ENCODE assay signal across 16 cellular contexts in genomic region chr3:151421956-151422355, GRCh38. TPM values are rescaled to one million over a fixed set of nuclear protein-coding genes. Genes with fewer than 3 reads are reported as not detected.
DNase-seq lines count a peak whose midpoint lies in the region; ATAC-seq, FAIRE-seq and TF ChIP-seq lines count a peak whose summit lies in the region.
"Had no signal": no experiment of that assay in that cellular context is flagged by ENCODE, and none has a peak within 500 bp of the region (broad histone marks: within the 10 kb centered on the region; RNA-seq: fewer than 3 reads in every experiment).

No MANE protein-coding gene starts in this region.

- H4K91ac ChIP-seq in mesenchymal stem cell (ENCODE audit: low read length) = no peak overlapping the region

- no peak for TF ChIP-seq EP300 in K562 (IDR thresholded peaks at IDR 0.05; ENCODE audit: low read length)

- TF ChIP-seq CTCF in C4-2B (conservative IDR thresholded peaks at IDR 0.05) = peak; percentile 19
- peak in 2 of 3 experiments; percentile 18 to 22; a peak in 1 of 6 replicates for TF ChIP-seq CTCF in K562 (IDR thresholded peaks at IDR 0.05 in 2 of 3, conservative IDR thresholded peaks at IDR 0.05 in 1 of 3; ENCODE audit: insufficient read depth in 2 of 3, low read depth in 1 of 3, low read length in 3 of 3)

- peak; percentile 69 for DNase-seq in Karpas-422
- peak in 1 of 4 experiments; percentile 11 for DNase-seq in K562 (ENCODE audit: extremely low read depth in 1 of 4, low spot score in 3 of 4)
- no peak for DNase-seq in mesenchymal stem cell
- no peak for DNase-seq in EL
- DNase-seq: activated T-cell treated with anti-CD3 and anti-CD28 coated beads, Interleukin-2, amount 50 U/mL, for 1 hour; amygdala; HCEC 1CT; left cardiac atrium; NCI-H187 treated with DMSO at 0.1 percent for 48 hours; spleen had no signal

- H3K18ac ChIP-seq in mesenchymal stem cell (ENCODE audit: low read depth in 1 of 2, low read length in 2 of 2) = no peak overlapping the region

- H4K20me1 ChIP-seq in Karpas-422 (ENCODE audit: insufficient read depth, low read depth, low read length) (no peaks in the 10 kb centered on the region), K562 (replicated peaks; ENCODE audit: control insufficient read depth, insufficient read depth, low read length) (no peaks in the 10 kb centered on the region)

- no peaks in the 10 kb centered on the region for H3K9me2 ChIP-seq in Karpas-422 (replicated peaks; ENCODE audit: insufficient read depth, low read length)

- H3K79me2 ChIP-seq in Karpas-422 (ENCODE audit: low read length) (no peaks in the 10 kb centered on the region), K562 (ENCODE audit: control insufficient read depth, insufficient read depth, low read length) (no peaks in the 10 kb centered on the region)

- no peak overlapping the region for H2BK15ac ChIP-seq in mesenchymal stem cell (ENCODE audit: low read depth, poor library complexity, severe bottlenecking)

- peaks cover 49% of the 10 kb centered on the region for H3K4me1 ChIP-seq in Karpas-422 (ENCODE audit: low read length)
- H3K4me1 ChIP-seq in K562 (replicated peaks in 1 of 2; ENCODE audit: control insufficient read depth in 2 of 2, insufficient read depth in 2 of 2, low read length in 2 of 2) = no peaks in the 10 kb centered on the region; a peak in 1 of 5 replicates
- H3K4me1 ChIP-seq in mesenchymal stem cell (ENCODE audit: control insufficient read depth, insufficient read depth, low read depth, low read length) = peaks cover 4% of the 10 kb centered on the region
- H3K4me1 ChIP-seq: gastroesophageal sphincter had no signal

- H2AFZ ChIP-seq in Karpas-422 (ENCODE audit: low read length) (peak overlapping the region; percentile 47; the same call in 1 of the 2 replicates), K562 (ENCODE audit: low read depth, low read length) (peak overlapping the region; percentile 88), mesenchymal stem cell (ENCODE audit: low read depth, low read length) (no peak overlapping the region)

- H3K4ac ChIP-seq in mesenchymal stem cell (ENCODE audit: low read depth in 1 of 2, low read length in 2 of 2) = no peak overlapping the region

- H3K36me3 ChIP-seq in Karpas-422 (ENCODE audit: insufficient read depth, low read length) (no peaks in the 10 kb centered on the region), K562 (ENCODE audit: control insufficient read depth, insufficient read depth, low read length) (no peaks in the 10 kb centered on the region), mesenchymal stem cell (ENCODE audit: control insufficient read depth in 1 of 2, insufficient read depth in 2 of 2, low read depth in 1 of 2, low read length in 2 of 2) (no peaks in the 10 kb centered on the region)
- H3K36me3 ChIP-seq: gastroesophageal sphincter, spleen had no signal

- H3K9me3 ChIP-seq in Karpas-422 (ENCODE audit: low read length) = no peaks in the 10 kb centered on the region
- H3K9me3 ChIP-seq in K562 (replicated peaks; ENCODE audit: control insufficient read depth, insufficient read depth, low read depth, low read length) = no peaks in the 10 kb centered on the region
- H3K9me3 ChIP-seq in mesenchymal stem cell (ENCODE audit: control insufficient read depth, low read length) = no peaks in the 10 kb centered on the region
- H3K9me3 ChIP-seq: gastroesophageal sphincter, spleen had no signal

- TF ChIP-seq RAD21 in K562 (CRISPR knock-in tag; conservative IDR thresholded peaks at IDR 0.05 in 1 of 2, IDR thresholded peaks at IDR 0.05 in 1 of 2) = peak in 1 of 2 experiments; percentile 2; a peak in 1 of 4 replicates

- in situ Hi-C loops in K562 (cut with MboI) = no loop called here

- CTCF ChIA-PET in K562 (lab: Yijun Ruan, JAX; ENCODE audit: low intra/inter-chr PET ratio) = no interaction called here

- intact Hi-C loops in K562 (cut with micrococcal nuclease) = no loop called here

- H3K4me2 ChIP-seq in Karpas-422 (ENCODE audit: low read depth, low read length, poor library complexity, severe bottlenecking) (no peak overlapping the region), K562 (ENCODE audit: insufficient read depth, low read length) (peak overlapping the region; percentile 6; the same call in 1 of the 2 replicates), mesenchymal stem cell (ENCODE audit: low read length, poor library complexity, severe bottlenecking) (no peak overlapping the region)

- POLR2A ChIA-PET in K562 (lab: Yijun Ruan, JAX) = interaction anchor here (0.9 to 1.1 kb wide), 2 partner anchors 13 to 25 kb away, joined by 3 to 4 read pairs; no protein-coding TSS in a partner anchor

- no TSS peak for BruUV-seq in K562 (replicated peaks; lab: Mats Ljungman, UMichigan)

- H2BK5ac ChIP-seq in mesenchymal stem cell (ENCODE audit: low read depth, low read length, poor library complexity, severe bottlenecking) = no peak overlapping the region

- no peak overlapping the region for H4K8ac ChIP-seq in mesenchymal stem cell (ENCODE audit: low read length)

- no peaks in the 10 kb centered on the region for H3K27me3 ChIP-seq in Karpas-422 (ENCODE audit: low read length)
- H3K27me3 ChIP-seq in K562 (ENCODE audit: control insufficient read depth in 2 of 2, insufficient read depth in 2 of 2, low read length in 2 of 2) = no peaks in the 10 kb centered on the region; a peak in 1 of 5 replicates
- no peaks in the 10 kb centered on the region for H3K27me3 ChIP-seq in mesenchymal stem cell (ENCODE audit: control insufficient read depth in 1 of 2, insufficient read depth in 1 of 2, low read length in 2 of 2)
- H3K27me3 ChIP-seq: gastroesophageal sphincter, spleen had no signal

- H3K14ac ChIP-seq in mesenchymal stem cell (ENCODE audit: low read length in 2 of 2) = no peak overlapping the region

- no peak overlapping the region for H2AK5ac ChIP-seq in mesenchymal stem cell (ENCODE audit: low read length, severe bottlenecking)

- H2BK120ac ChIP-seq in mesenchymal stem cell (ENCODE audit: low read depth, low read length) = no peak overlapping the region

- TF ChIP-seq POLR2A in K562 (conservative IDR thresholded peaks at IDR 0.05) = no peak

- ATAC-seq in GM21529 (IDR thresholded peaks at IDR 0.05; ENCODE audit: unreplicated experiment) = peak; percentile 52
- ATAC-seq in K562 = peak; percentile 79
- no peak for ATAC-seq in HG03442 (IDR thresholded peaks at IDR 0.05; ENCODE audit: unreplicated experiment)
- no peak for ATAC-seq in HG03045 (IDR thresholded peaks at IDR 0.05; ENCODE audit: unreplicated experiment)
- ATAC-seq: gastroesophageal sphincter, left cardiac atrium had no signal

- H3K27ac ChIP-seq in C4-2B = no peak overlapping the region
- peak overlapping the region; percentile 3; the same call in 1 of the 2 replicates for H3K27ac ChIP-seq in Karpas-422 (ENCODE audit: low read length)
- H3K27ac ChIP-seq in K562 (ENCODE audit: extremely low read depth, low read depth, low read length) = no peak overlapping the region
- H3K27ac ChIP-seq in mesenchymal stem cell (ENCODE audit: low read length, poor library complexity, severe bottlenecking) = no peak overlapping the region
- H3K27ac ChIP-seq: gastroesophageal sphincter, spleen had no signal

- no peaks in the 10 kb centered on the region for H3K79me1 ChIP-seq in mesenchymal stem cell (replicated peaks; ENCODE audit: low read length, poor library complexity, severe bottlenecking)

- H3K4me3 ChIP-seq in Karpas-422 (ENCODE audit: low read length) (no peak overlapping the region), K562 (no peak overlapping the region), mesenchymal stem cell (ENCODE audit: insufficient read depth in 1 of 2, low read depth in 1 of 2, low read length in 2 of 2) (no peak overlapping the region)
- H3K4me3 ChIP-seq: gastroesophageal sphincter, spleen had no signal

- no peak overlapping the region for H2BK12ac ChIP-seq in mesenchymal stem cell (ENCODE audit: low read length in 2 of 2)

- H3K9ac ChIP-seq in Karpas-422 (ENCODE audit: low read length) = no peak overlapping the region
- H3K9ac ChIP-seq in K562 (ENCODE audit: insufficient read depth in 1 of 2, low read depth in 2 of 2, low read length in 2 of 2) = no peak overlapping the region
- no peak overlapping the region for H3K9ac ChIP-seq in mesenchymal stem cell (ENCODE audit: low read length)

- no peak overlapping the region for H3K23ac ChIP-seq in mesenchymal stem cell (ENCODE audit: low read length in 2 of 2)

- no peaks in the 10 kb centered on the region for H3K9me1 ChIP-seq in K562 (ENCODE audit: control insufficient read depth, insufficient read depth, low read length)

- no peak for FAIRE-seq in K562 (lab: Jason Lieb, UNC)

- WGBS in K562 (ENCODE audit: insufficient coverage, low coverage, missing lambda C conversion rate) = 14% methylated on average over 4 of the region's 4 CpGs
- 86% methylated on average over 4 of the region's 4 CpGs for WGBS in mesenchymal stem cell

RNA-seq across cellular contexts. Expression of gene P2RY12, which starts 37.4 kb away (rescaled TPM):
- total RNA-seq in Karpas-422 (2014; rRNA removed; shearing (Covaris generic); ENCODE audit: low replicate concordance) = not detected in 2 replicates
- not detected in 2 replicates for total RNA-seq in K562 (2011; cell fraction: chromatin; rRNA removed; ENCODE audit: low replicate concordance)
- not detected in 2 replicates for total RNA-seq in K562 (2011; cell fraction: nucleolus; rRNA removed)
- total RNA-seq in K562 (2011; cell fraction: nucleoplasm; rRNA removed) = not detected in 2 replicates
- not detected in 2 replicates for total RNA-seq in K562 (2014; rRNA removed)
- not detected in 2 replicates for total RNA-seq in K562 (2014; rRNA removed; fragmentation: Illumina TruSeq; extraction: Trizol)
- not detected in 2 replicates for total RNA-seq in K562 (2015; rRNA removed; fragmentation: Illumina TruSeq; extraction: Trizol)
- total RNA-seq in K562 (2021) = not detected in 2 replicates
- not detected in 2 replicates for polyA plus RNA-seq in K562 (2011; rRNA removed)
- polyA plus RNA-seq in K562 (2011; cell fraction: cytosol; rRNA removed) = not detected in 2 replicates
- not detected in 2 replicates for polyA plus RNA-seq in K562 (2011; cell fraction: nucleus; rRNA removed)
- not detected in 2 replicates for polyA plus RNA-seq in K562 (2012)
- not detected in 2 replicates for polyA plus RNA-seq in K562 (2014; fragmentation: Illumina TruSeq; extraction: Trizol)
- polyA plus RNA-seq in K562 (2014; fragmentation: Nextera tagmentation; extraction: Ambion mirVana) = not detected
- not detected in 2 replicates for polyA plus RNA-seq in K562 (2014; rRNA removed)
- polyA minus RNA-seq in K562 (2011; rRNA and poly(A)+ RNA removed) = not detected in 2 replicates
- polyA minus RNA-seq in K562 (2011; cell fraction: cytosol; rRNA and poly(A)+ RNA removed) = not detected in 2 replicates
- not detected in 2 replicates for polyA minus RNA-seq in K562 (2011; cell fraction: nucleus; rRNA and poly(A)+ RNA removed)
- not detected for polyA plus RNA-seq in mesenchymal stem cell (2013, experiment 1 of 2)
- polyA plus RNA-seq in mesenchymal stem cell (2013, experiment 2 of 2) = 0.04 TPM
- total RNA-seq: RPMI7951 had no signal

RNA-seq across cellular contexts. Expression of gene IGSF10, which starts 38.9 kb away (rescaled TPM):
- 0.07 TPM in 1 of 2 replicates, not detected in the other for total RNA-seq in Karpas-422 (2014; rRNA removed; shearing (Covaris generic); ENCODE audit: low replicate concordance)
- 1.4 and 4.1 TPM in 2 replicates for total RNA-seq in K562 (2011; cell fraction: chromatin; rRNA removed; ENCODE audit: low replicate concordance)
- total RNA-seq in K562 (2011; cell fraction: nucleolus; rRNA removed) = 1.5 and 1.7 TPM in 2 replicates
- 2.6 and 3.1 TPM in 2 replicates for total RNA-seq in K562 (2011; cell fraction: nucleoplasm; rRNA removed)
- 0.27 and 0.37 TPM in 2 replicates for total RNA-seq in K562 (2014; rRNA removed)
- 0.40 and 0.73 TPM in 2 replicates for total RNA-seq in K562 (2014; rRNA removed; fragmentation: Illumina TruSeq; extraction: Trizol)
- 0.36 and 0.41 TPM in 2 replicates for total RNA-seq in K562 (2015; rRNA removed; fragmentation: Illumina TruSeq; extraction: Trizol)
- total RNA-seq in K562 (2021) = 0.33 and 0.63 TPM in 2 replicates
- polyA plus RNA-seq in K562 (2011; rRNA removed) = 1.2 and 2.1 TPM in 2 replicates
- polyA plus RNA-seq in K562 (2011; cell fraction: cytosol; rRNA removed) = 0.30 and 1.2 TPM in 2 replicates
- 2.8 and 8.3 TPM in 2 replicates for polyA plus RNA-seq in K562 (2011; cell fraction: nucleus; rRNA removed)
- 0.31 and 0.47 TPM in 2 replicates for polyA plus RNA-seq in K562 (2012)
- polyA plus RNA-seq in K562 (2014; fragmentation: Illumina TruSeq; extraction: Trizol) = 0.47 and 0.62 TPM in 2 replicates
- polyA plus RNA-seq in K562 (2014; fragmentation: Nextera tagmentation; extraction: Ambion mirVana) = under 1 TPM; 0.11 to 0.42 TPM
- 0.34 and 0.73 TPM in 2 replicates for polyA plus RNA-seq in K562 (2014; rRNA removed)
- polyA minus RNA-seq in K562 (2011; rRNA and poly(A)+ RNA removed) = 1.4 and 3.3 TPM in 2 replicates
- 0.48 and 1.8 TPM in 2 replicates for polyA minus RNA-seq in K562 (2011; cell fraction: cytosol; rRNA and poly(A)+ RNA removed)
- 1.1 and 4.2 TPM in 2 replicates for polyA minus RNA-seq in K562 (2011; cell fraction: nucleus; rRNA and poly(A)+ RNA removed)
- polyA plus RNA-seq in mesenchymal stem cell (2013, experiment 1 of 2) = 0.47 TPM
- polyA plus RNA-seq in mesenchymal stem cell (2013, experiment 2 of 2) = 0.47 TPM

Comparison
In these comparisons a context has a peak if more than half of its experiments do, and no peak if none do; other contexts are left out.
1. ATAC-seq: peak in GM21529 (single experiment) and K562 (single experiment); none in HG03442 (single experiment) and HG03045 (single experiment).